13 cellular contexts compared by ENCODE assay signal in the genomic region with DNA sequence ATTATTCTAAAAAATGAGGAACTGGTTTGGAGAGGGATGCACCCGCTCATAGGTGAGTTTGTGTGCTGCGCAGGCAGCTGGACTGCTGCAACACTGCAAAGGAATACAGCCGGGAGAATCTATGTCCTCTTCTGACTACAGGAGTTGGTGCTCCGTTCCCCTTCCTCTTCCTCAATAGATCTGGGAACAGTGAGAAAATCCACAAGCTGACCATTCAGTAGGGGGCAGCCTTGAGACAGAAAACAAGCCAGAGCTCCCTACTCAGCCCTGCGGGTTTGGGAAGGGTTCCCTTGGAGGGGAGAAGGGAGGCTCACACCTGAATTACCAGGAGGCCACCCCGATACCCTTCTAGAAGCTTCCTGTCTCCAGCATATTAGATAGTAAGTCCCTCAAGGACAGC.
A peak's percentile ranks its signal among the peaks of the same experiment; 100 is the strongest.
DNase-seq lines count a peak whose midpoint lies in the region; ATAC-seq and TF ChIP-seq lines count a peak whose summit lies in the region.
"Had no signal": no experiment of that assay in that cellular context is flagged by ENCODE, and none has a peak within 500 bp of the region (broad histone marks: within the 10 kb centered on the region; RNA-seq: fewer than 3 reads in every experiment).

No MANE protein-coding gene starts in this region.

- TF ChIP-seq CTCF in WTC11 (IDR thresholded peaks at IDR 0.05) (peak; percentile 27; the same call in 1 of the 2 replicates), lower lobe of right lung (IDR thresholded peaks at IDR 0.05) (peak; percentile 15), body of pancreas (IDR thresholded peaks at IDR 0.05) (no peak), PC-9 (conservative IDR thresholded peaks at IDR 0.05) (no peak; the same call in 1 of the 2 replicates)

- no peak overlapping the region for H3K27ac ChIP-seq in lower lobe of right lung
- H3K27ac ChIP-seq in body of pancreas = no peak overlapping the region
- no peak overlapping the region for H3K27ac ChIP-seq in PC-9
- H3K27ac ChIP-seq: cardiac muscle cell had no signal

- no peaks in the 10 kb centered on the region for H3K4me1 ChIP-seq in lower lobe of right lung
- no peaks in the 10 kb centered on the region for H3K4me1 ChIP-seq in body of pancreas
- no peaks in the 10 kb centered on the region for H3K4me1 ChIP-seq in PC-9 (replicated peaks; ENCODE audit: insufficient read depth)

- POLR2A ChIA-PET in HEK293T (lab: Yijun Ruan, JAX) = no interaction called here
- POLR2A ChIA-PET in WTC11 (lab: Charles Lee) = no interaction called here
- POLR2A ChIA-PET in PC-9 (lab: Charles Lee; ENCODE audit: unreplicated experiment) = no interaction called here

- no peaks in the 10 kb centered on the region for H3K27me3 Mint-ChIP-seq in WTC11 (ENCODE audit: low read depth)

- H3K9me3 ChIP-seq in lower lobe of right lung = no peaks in the 10 kb centered on the region
- H3K9me3 ChIP-seq in body of pancreas = no peaks in the 10 kb centered on the region
- H3K9me3 ChIP-seq in PC-9 (ENCODE audit: insufficient read depth, low read depth) = no peaks in the 10 kb centered on the region

- H3K4me1 Mint-ChIP-seq in WTC11 = no peaks in the 10 kb centered on the region

- H3K27ac Mint-ChIP-seq in WTC11 = no peak overlapping the region

- no TSS peak for BruUV-seq in PC-9 (replicated peaks; lab: Mats Ljungman, UMichigan)

- H3K4me3 ChIP-seq in lower lobe of right lung = no peak overlapping the region
- no peak overlapping the region for H3K4me3 ChIP-seq in body of pancreas
- H3K4me3 ChIP-seq in PC-9 = no peak overlapping the region
- H3K4me3 ChIP-seq: cardiac muscle cell had no signal

- no peaks in the 10 kb centered on the region for H3K9me3 Mint-ChIP-seq in WTC11

- no peaks in the 10 kb centered on the region for H3K9me2 ChIP-seq in PC-9 (ENCODE audit: insufficient read depth)

- H3K36me3 Mint-ChIP-seq in WTC11 = no peaks in the 10 kb centered on the region

- no peaks in the 10 kb centered on the region for H4K20me1 ChIP-seq in PC-9 (ENCODE audit: insufficient read depth)

- H3K4me2 ChIP-seq in PC-9 = no peak overlapping the region

- intact Hi-C loops in lower lobe of right lung (cut with DNase I) = no loop called here
- intact Hi-C loops in body of pancreas (cut with DNase I) = no loop called here
- intact Hi-C loops in PC-9 (cut with micrococcal nuclease; ENCODE audit: unreplicated experiment) = no loop called here

- ATAC-seq in WTC11 (peak; percentile 99), lower lobe of right lung (peak in 1 of 2 donors; percentile 40), HG03520 (IDR thresholded peaks at IDR 0.05; ENCODE audit: unreplicated experiment) (no peak), body of pancreas (no peak), left lobe of liver (no peak)

- H3K27me3 ChIP-seq in lower lobe of right lung (ENCODE audit: low read depth) (no peaks in the 10 kb centered on the region), body of pancreas (no peaks in the 10 kb centered on the region), PC-9 (ENCODE audit: insufficient read depth, low read depth) (no peaks in the 10 kb centered on the region)
- H3K27me3 ChIP-seq: cardiac muscle cell had no signal

- TF ChIP-seq POLR2A in body of pancreas (IDR thresholded peaks at IDR 0.05) = no peak

- DNase-seq in Daoy (ENCODE audit: low read depth) (peak; percentile 20), HEK293T (ENCODE audit: extremely low spot score) (peak; percentile 42), WTC11 (ENCODE audit: low spot score) (peak; percentile 78), lower lobe of right lung (no peak), body of pancreas (no peak), PC-9 (no peak), left lobe of liver (ENCODE audit: low spot score) (no peak)
- DNase-seq: activated CD8-positive, alpha-beta memory T cell treated with anti-CD3 and anti-CD28 coated beads, Interleukin-2, amount 50 U/mL, for 48 hours; NCI-H1436 treated with DMSO at 0.1 percent for 48 hours; stimulated activated CD4-positive, alpha-beta T cell treated with anti-CD3 and anti-CD28 coated beads, Interleukin-1b, Interleukin-23, amount 100 ng/mL, for 48 hours; SW 1271 had no signal

- H2AFZ ChIP-seq in PC-9 = no peak overlapping the region

- H3K36me3 ChIP-seq in lower lobe of right lung (no peaks in the 10 kb centered on the region), body of pancreas (replicated peaks in 1 of 2; ENCODE audit: insufficient read depth in 1 of 2, low read depth in 2 of 2) (no peaks in the 10 kb centered on the region), PC-9 (ENCODE audit: low read depth) (no peaks in the 10 kb centered on the region)
- H3K36me3 ChIP-seq: cardiac muscle cell had no signal

- H3K4me3 Mint-ChIP-seq in WTC11 = no peak overlapping the region

- WGBS in body of pancreas, 2 donors = 43 to 46% methylated on average over 6 of the region's 6 CpGs

- H3K79me2 ChIP-seq in PC-9 (ENCODE audit: low read depth) = no peaks in the 10 kb centered on the region

- H3F3A ChIP-seq in PC-9 (ENCODE audit: insufficient read depth, low read depth) = no peaks in the 10 kb centered on the region

- CTCF ChIA-PET in HEK293T (lab: Yijun Ruan, JAX) (interaction anchor here (0.7 kb wide), 1 partner anchor 136 kb away, joined by 4 read pairs; no protein-coding TSS in a partner anchor), WTC11 (lab: Charles Lee) (interaction anchor here (0.6 to 1.7 kb wide), 21 partner anchors 8 to 420 kb away, joined by 3 to 17 read pairs (median 4); no protein-coding TSS in a partner anchor), PC-9 (lab: Charles Lee) (no interaction called here)

TF ChIP-seq in HEK293T, 16 proteins besides CTCF, POLR2A, EP300 and RAD21:
- TF ChIP-seq PKNOX1 (IDR thresholded peaks at IDR 0.05) (no peak), ARNT (IDR thresholded peaks at IDR 0.05) (no peak), LEF1 (IDR thresholded peaks at IDR 0.05; ENCODE audit: borderline replicate concordance) (no peak), NFRKB (IDR thresholded peaks at IDR 0.05) (no peak), FOXA1 (IDR thresholded peaks at IDR 0.05) (no peak), L3MBTL2 (conservative IDR thresholded peaks at IDR 0.05) (no peak), FOXM1 (IDR thresholded peaks at IDR 0.05; ENCODE audit: borderline replicate concordance) (no peak), HDGF (IDR thresholded peaks at IDR 0.05; ENCODE audit: borderline replicate concordance) (no peak), SUZ12 (IDR thresholded peaks at IDR 0.05) (no peak), SP1 (IDR thresholded peaks at IDR 0.05) (no peak), TARDBP (IDR thresholded peaks at IDR 0.05) (no peak), CTBP1 (IDR thresholded peaks at IDR 0.05; ENCODE audit: borderline replicate concordance) (no peak), FOXK2 (IDR thresholded peaks at IDR 0.05) (no peak), ELF4 (IDR thresholded peaks at IDR 0.05) (no peak), BHLHE40 (IDR thresholded peaks at IDR 0.05; ENCODE audit: borderline replicate concordance) (no peak), ZNF384 (IDR thresholded peaks at IDR 0.05) (no peak)

TF ChIP-seq in WTC11, 78 proteins besides CTCF, POLR2A, EP300 and RAD21 (continues in another document):
- TF ChIP-seq JUN (CRISPR knock-in tag; IDR thresholded peaks at IDR 0.05) (no peak), ATF6 (CRISPR knock-in tag; IDR thresholded peaks at IDR 0.05) (no peak), ZNF121 (CRISPR knock-in tag; IDR thresholded peaks at IDR 0.05) (no peak), ERG (CRISPR knock-in tag; IDR thresholded peaks at IDR 0.05) (no peak), GABPB1 (CRISPR knock-in tag; IDR thresholded peaks at IDR 0.05) (no peak), NFATC4 (CRISPR knock-in tag; IDR thresholded peaks at IDR 0.05) (no peak), MLX (CRISPR knock-in tag; IDR thresholded peaks at IDR 0.05) (no peak)
- TF ChIP-seq, protein P1, sequence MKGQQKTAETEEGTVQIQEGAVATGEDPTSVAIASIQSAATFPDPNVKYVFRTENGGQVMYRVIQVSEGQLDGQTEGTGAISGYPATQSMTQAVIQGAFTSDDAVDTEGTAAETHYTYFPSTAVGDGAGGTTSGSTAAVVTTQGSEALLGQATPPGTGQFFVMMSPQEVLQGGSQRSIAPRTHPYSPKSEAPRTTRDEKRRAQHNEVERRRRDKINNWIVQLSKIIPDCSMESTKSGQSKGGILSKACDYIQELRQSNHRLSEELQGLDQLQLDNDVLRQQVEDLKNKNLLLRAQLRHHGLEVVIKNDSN (CRISPR knock-in tag; IDR thresholded peaks at IDR 0.05) = no peak

Comparison
In these comparisons a context has a peak if more than half of its experiments do, and no peak if none do; other contexts are left out.
1. DNase-seq: peak in Daoy (single experiment), HEK293T (single experiment) and WTC11 (single experiment); none in lower lobe of right lung (single experiment), body of pancreas (0 of 4), PC-9 (0 of 2) and left lobe of liver (single experiment).
2. CTCF ChIP-seq: peak in WTC11 (single experiment) and lower lobe of right lung (single experiment); none in body of pancreas (0 of 7) and PC-9 (single experiment).